Comparison of ENCODE assay signal across 17 cellular contexts in the genomic region with DNA sequence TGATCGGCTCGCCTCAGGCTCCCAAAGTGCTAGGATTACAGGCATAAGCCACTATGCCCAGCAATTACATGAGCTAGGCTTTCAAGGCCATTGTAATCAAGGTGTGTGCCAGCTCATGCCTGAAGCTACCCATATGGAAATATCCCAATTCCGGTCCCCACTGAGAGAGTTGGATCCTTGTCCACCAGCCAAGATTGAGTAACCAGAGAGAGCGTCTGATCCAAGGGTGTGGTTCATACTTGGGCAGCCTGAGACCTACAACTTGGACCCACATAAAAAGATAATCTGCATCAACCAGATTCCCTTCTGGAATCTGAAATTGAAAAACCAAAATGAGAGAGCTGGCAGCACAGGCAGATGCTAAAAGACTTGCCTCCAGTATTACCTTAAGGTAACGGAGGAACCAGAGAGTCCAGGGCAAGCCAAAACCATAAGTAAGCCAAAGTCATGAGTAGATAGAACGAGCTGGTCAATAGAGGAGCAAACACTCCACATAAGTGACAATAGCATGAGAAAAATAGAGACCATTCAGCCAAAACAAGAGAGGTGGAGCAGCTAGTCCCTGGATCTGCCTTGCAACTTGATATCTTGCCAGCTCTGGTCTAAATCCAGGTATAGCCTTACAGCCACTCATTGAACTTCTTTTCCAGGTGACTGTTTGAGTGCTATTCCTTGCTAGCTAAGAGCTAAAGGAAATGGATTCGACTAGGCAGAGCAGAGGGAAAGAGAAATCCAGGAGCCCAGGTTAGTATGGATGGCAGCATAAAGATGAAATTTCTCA.
DNase-seq lines count a peak whose midpoint lies in the region; TF ChIP-seq lines count a peak whose summit lies in the region.
"Had no signal": no experiment of that assay in that cellular context is flagged by ENCODE, and none has a peak within 500 bp of the region (broad histone marks: within the 10 kb centered on the region; RNA-seq: fewer than 3 reads in every experiment).

No MANE protein-coding gene starts in this region.

- peak overlapping the region in 32 of 59 donors; percentile 12 to 87 (median 70) for H3K27ac ChIP-seq in dorsolateral prefrontal cortex
- H3K27ac ChIP-seq in thyroid gland, result peak overlapping the region; percentile 92 to 98 (median 96)
- H3K27ac ChIP-seq: 22Rv1 had no signal

- H3K27me3 Mint-ChIP-seq in CD14-positive monocyte (ENCODE audit: low read depth in 3 of 3), result peaks cover 0 to 2% (median 0%) of the 10 kb centered on the region in 3 donors
- H3K27me3 Mint-ChIP-seq: activated CD4-positive, alpha-beta T cell treated with anti-CD3 and anti-CD28 coated beads, Interleukin-2, amount 10 ng/mL, durations not matched to agents 7 days and 5 days; activated naive CD4-positive, alpha-beta T cell treated with anti-CD3 and anti-CD28 coated beads, Interleukin-2, amount 50 U/mL, for 24 hours; stimulated activated memory B cell treated with anti-CD40 and anti-IgM and Interleukin-4, amounts not matched to agents 10 μg/mL and 1 μg/mL and 100 μg/mL, for 72 hours had no signal

- H3K36me3 Mint-ChIP-seq in CD14-positive monocyte, result no peaks in the 10 kb centered on the region
- H3K36me3 Mint-ChIP-seq: stimulated activated memory B cell treated with anti-CD40 and anti-IgM and Interleukin-4, amounts not matched to agents 10 μg/mL and 1 μg/mL and 100 μg/mL, for 72 hours had no signal

- peaks cover 0 to 2% (median 0%) of the 10 kb centered on the region in 7 donors for H3K9me3 Mint-ChIP-seq in CD14-positive monocyte
- H3K9me3 Mint-ChIP-seq: activated naive CD4-positive, alpha-beta T cell treated with anti-CD3 and anti-CD28 coated beads, Interleukin-2, amount 50 U/mL, for 24 hours; stimulated activated memory B cell treated with anti-CD40 and anti-IgM and Interleukin-4, amounts not matched to agents 10 μg/mL and 1 μg/mL and 100 μg/mL, for 72 hours had no signal

- H3K4me3 ChIP-seq in dorsolateral prefrontal cortex, result no peak overlapping the region
- no peak overlapping the region for H3K4me3 ChIP-seq in thyroid gland (replicated peaks in 1 of 3)

- H3K4me3 Mint-ChIP-seq in CD14-positive monocyte, result no peak overlapping the region
- H3K4me3 Mint-ChIP-seq: activated CD4-positive, alpha-beta T cell treated with anti-CD3 and anti-CD28 coated beads, Interleukin-2, amount 10 ng/mL, durations not matched to agents 7 days and 5 days; activated naive CD4-positive, alpha-beta T cell treated with anti-CD3 and anti-CD28 coated beads, Interleukin-2, amount 50 U/mL, for 24 hours; stimulated activated memory B cell treated with anti-CD40 and anti-IgM and Interleukin-4, amounts not matched to agents 10 μg/mL and 1 μg/mL and 100 μg/mL, for 72 hours had no signal

- no peaks in the 10 kb centered on the region for H3K4me1 Mint-ChIP-seq in CD14-positive monocyte

- no peaks in the 10 kb centered on the region for H3K36me3 ChIP-seq in thyroid gland

- H3K27ac Mint-ChIP-seq in CD14-positive monocyte, result no peak overlapping the region
- H3K27ac Mint-ChIP-seq: activated CD4-positive, alpha-beta T cell treated with anti-CD3 and anti-CD28 coated beads, Interleukin-2, amount 10 ng/mL, durations not matched to agents 7 days and 5 days; activated naive CD4-positive, alpha-beta T cell treated with anti-CD3 and anti-CD28 coated beads, Interleukin-2, amount 50 U/mL, for 24 hours; stimulated activated memory B cell treated with anti-CD40 and anti-IgM and Interleukin-4, amounts not matched to agents 10 μg/mL and 1 μg/mL and 100 μg/mL, for 72 hours had no signal

- H3K9me3 ChIP-seq in thyroid gland, result no peaks in the 10 kb centered on the region

- intact Hi-C loops in dorsolateral prefrontal cortex (cut with DNase I), result no loop called here
- intact Hi-C loops in thyroid gland (cut with DNase I), result no loop called here
- intact Hi-C loops in CD14-positive monocyte (cut with micrococcal nuclease), result no loop called here

- TF ChIP-seq CTCF in dorsolateral prefrontal cortex (IDR thresholded peaks at IDR 0.05 in 54 of 56, conservative IDR thresholded peaks at IDR 0.05 in 2 of 56; ENCODE audit: low read depth in 1 of 56, partially characterized antibody in 56 of 56) (no peak), thyroid gland (IDR thresholded peaks at IDR 0.05) (no peak), CD14-positive monocyte (IDR thresholded peaks at IDR 0.05) (no peak)

- 51 to 55% methylated on average over 7 of the region's 7 CpGs for WGBS in thyroid gland, 2 donors

- TF ChIP-seq POLR2A in thyroid gland (IDR thresholded peaks at IDR 0.05), result no peak

- H3K4me1 ChIP-seq in thyroid gland, result peaks cover 36 to 45% of the 10 kb centered on the region in 2 donors

- DNase-seq in NCI-H2171 treated with DMSO at 0.1 percent for 48 hours (lab: John Stamatoyannopoulos, UW) (peak; percentile 50), NCI-H2171 (lab: John Stamatoyannopoulos, UW) (no peak), NCI-H69 (lab: John Stamatoyannopoulos, UW) (peak; percentile 42), dorsolateral prefrontal cortex (no peak), thyroid gland (peak; percentile 45 to 51), CD14-positive monocyte (ENCODE audit: low spot score) (no peak), H4 (ENCODE audit: low spot score) (no peak), middle frontal gyrus (ENCODE audit: extremely low spot score, low spot score) (no peak)
- DNase-seq: activated CD4-positive, alpha-beta T cell treated with anti-CD3 and anti-CD28 coated beads, Interleukin-2, amount 10 ng/mL, durations not matched to agents 7 days and 5 days; activated T-cell treated with anti-CD3 and anti-CD28 coated beads for 4 hours; NCI-H2227 treated with DMSO at 0.1 percent for 48 hours; OCI-M1; small intestine; trophoblast cell had no signal

- no peaks in the 10 kb centered on the region for H3K27me3 ChIP-seq in dorsolateral prefrontal cortex
- no peaks in the 10 kb centered on the region for H3K27me3 ChIP-seq in thyroid gland

Comparison
In these comparisons a context has a peak if more than half of its experiments do, and no peak if none do; other contexts are left out.
1. DNase-seq: peak in NCI-H2171 treated with DMSO at 0.1 percent for 48 hours (single experiment), NCI-H69 (single experiment) and thyroid gland (2 of 2); none in NCI-H2171 (single experiment), dorsolateral prefrontal cortex (0 of 10), CD14-positive monocyte (single experiment), H4 (single experiment) and middle frontal gyrus (single experiment).